In genomic region chr3:47004369-47005211, GRCh38 we compare ENCODE assay signal across 16 cellular contexts. TPM values are rescaled to one million over a fixed set of nuclear protein-coding genes. Genes with fewer than 3 reads are reported as not detected.
A peak's percentile ranks its signal among the peaks of the same experiment; 100 is the strongest.
DNase-seq lines count a peak whose midpoint lies in the region; ATAC-seq, FAIRE-seq and TF ChIP-seq lines count a peak whose summit lies in the region.
"Had no signal": no experiment of that assay in that cellular context is flagged by ENCODE, and none has a peak within 500 bp of the region (broad histone marks: within the 10 kb centered on the region; RNA-seq: fewer than 3 reads in every experiment).

No MANE protein-coding gene starts in this region.

- H3K9me3 ChIP-seq in psoas muscle, result no peaks in the 10 kb centered on the region
- no peaks in the 10 kb centered on the region for H3K9me3 ChIP-seq in WERI-Rb-1 (ENCODE audit: severe bottlenecking)
- H3K9me3 ChIP-seq: BLaER1 treated with 17β-estradiol and CSF1 and Interleukin-3, amounts not matched to agents 10 nM and 100 nM had no signal

- H3K27me3 ChIP-seq in psoas muscle (ENCODE audit: insufficient read depth in 3 of 3, low read length in 2 of 3) (no peaks in the 10 kb centered on the region), WERI-Rb-1 (ENCODE audit: insufficient read depth, low read depth, severe bottlenecking) (no peaks in the 10 kb centered on the region)
- H3K27me3 ChIP-seq: BLaER1 treated with 17β-estradiol and CSF1 and Interleukin-3, amounts not matched to agents 10 nM and 100 nM had no signal

- no peaks in the 10 kb centered on the region for H3K27me3 Mint-ChIP-seq in activated CD8-positive, alpha-beta T cell treated with anti-CD3 and anti-CD28 coated beads, Interleukin-2, amount 10 ng/mL, durations not matched to agents 7 days and 5 days (ENCODE audit: low read depth)
- H3K27me3 Mint-ChIP-seq in activated CD8-positive, alpha-beta T cell treated with anti-CD3 and anti-CD28 coated beads for 36 hours, result no peaks in the 10 kb centered on the region

- H3K36me3 ChIP-seq in psoas muscle (ENCODE audit: insufficient read depth in 1 of 2, low read depth in 1 of 2) (peaks cover 0 to 59% of the 10 kb centered on the region in 2 donors), WERI-Rb-1 (peaks cover 57% of the 10 kb centered on the region)

- intact Hi-C loops in activated CD8-positive, alpha-beta T cell treated with anti-CD3 and anti-CD28 coated beads for 36 hours (cut with micrococcal nuclease), result no loop called here
- intact Hi-C loops in psoas muscle (cut with DNase I), result no loop called here

- no peak overlapping the region for H3K4me3 Mint-ChIP-seq in activated CD8-positive, alpha-beta T cell treated with anti-CD3 and anti-CD28 coated beads, Interleukin-2, amount 10 ng/mL, durations not matched to agents 7 days and 5 days
- no peak overlapping the region for H3K4me3 Mint-ChIP-seq in activated CD8-positive, alpha-beta T cell treated with anti-CD3 and anti-CD28 coated beads for 36 hours

- CTCF ChIA-PET in activated CD8-positive, alpha-beta T cell treated with anti-CD3 and anti-CD28 coated beads, Interleukin-2, amount 10 ng/mL, durations not matched to agents 7 days and 5 days (lab: Charles Lee), result no interaction called here
- CTCF ChIA-PET in activated CD8-positive, alpha-beta T cell treated with anti-CD3 and anti-CD28 coated beads for 36 hours (lab: Charles Lee), result interaction anchor here (0.9 kb wide), 1 partner anchor 81 kb away, joined by 3 read pairs; no protein-coding TSS in a partner anchor

- peaks cover 60% of the 10 kb centered on the region for H3K36me3 Mint-ChIP-seq in activated CD8-positive, alpha-beta T cell treated with anti-CD3 and anti-CD28 coated beads, Interleukin-2, amount 10 ng/mL, durations not matched to agents 7 days and 5 days (ENCODE audit: low read depth)
- H3K36me3 Mint-ChIP-seq in activated CD8-positive, alpha-beta T cell treated with anti-CD3 and anti-CD28 coated beads for 36 hours (ENCODE audit: low read depth), result peaks cover 23% of the 10 kb centered on the region

- no peak for ATAC-seq in activated CD8-positive, alpha-beta T cell treated with anti-CD3 and anti-CD28 coated beads, Interleukin-2, amount 10 ng/mL, durations not matched to agents 7 days and 5 days
- no peak for ATAC-seq in activated CD8-positive, alpha-beta T cell treated with anti-CD3 and anti-CD28 coated beads for 36 hours
- ATAC-seq in psoas muscle, result no peak
- ATAC-seq: Panc1 had no signal

- TF ChIP-seq CTCF in activated CD8-positive, alpha-beta T cell treated with anti-CD3 and anti-CD28 coated beads for 36 hours (IDR thresholded peaks at IDR 0.05), result no peak
- TF ChIP-seq CTCF in psoas muscle (IDR thresholded peaks at IDR 0.05), result no peak
- no peak for TF ChIP-seq CTCF in WERI-Rb-1 (IDR thresholded peaks at IDR 0.05; ENCODE audit: low read depth, low read length)
- TF ChIP-seq CTCF in D721Med (IDR thresholded peaks at IDR 0.05; ENCODE audit: insufficient read depth, missing control alignments), result no peak

- H3K27ac ChIP-seq in psoas muscle (no peak overlapping the region), WERI-Rb-1 (no peak overlapping the region)
- H3K27ac ChIP-seq: BLaER1 treated with 17β-estradiol and CSF1 and Interleukin-3, amounts not matched to agents 10 nM and 100 nM had no signal

- H3K4me3 ChIP-seq in psoas muscle (no peak overlapping the region), WERI-Rb-1 (ENCODE audit: low read depth, low read length) (no peak overlapping the region)
- H3K4me3 ChIP-seq: BLaER1 treated with 17β-estradiol and CSF1 and Interleukin-3, amounts not matched to agents 10 nM and 100 nM had no signal

- H3K4me1 Mint-ChIP-seq in activated CD8-positive, alpha-beta T cell treated with anti-CD3 and anti-CD28 coated beads, Interleukin-2, amount 10 ng/mL, durations not matched to agents 7 days and 5 days (ENCODE audit: low read depth), result peaks cover 22% of the 10 kb centered on the region
- H3K4me1 Mint-ChIP-seq in activated CD8-positive, alpha-beta T cell treated with anti-CD3 and anti-CD28 coated beads for 36 hours (ENCODE audit: low read depth), result peaks cover 5% of the 10 kb centered on the region

- no peak for DNase-seq in activated CD8-positive, alpha-beta T cell treated with anti-CD3 and anti-CD28 coated beads, Interleukin-2, amount 10 ng/mL, durations not matched to agents 7 days and 5 days
- DNase-seq in activated CD8-positive, alpha-beta T cell treated with anti-CD3 and anti-CD28 coated beads for 36 hours, result no peak
- peak; percentile 3 for DNase-seq in stimulated activated CD4-positive, alpha-beta T cell treated with anti-CD3 and anti-CD28 coated beads, Interleukin-1b, Interleukin-23, amount 100 ng/mL, for 48 hours
- no peak for DNase-seq in stimulated activated CD4-positive, alpha-beta T cell treated with anti-CD3 and anti-CD28 coated beads, Interleukin-12 subunit alpha, Interleukin-12 subunit beta, amount 100 ng/mL, for 4 hours
- DNase-seq in psoas muscle (peak; percentile 13 to 47), WERI-Rb-1 (no peak), cerebellar cortex (ENCODE audit: low spot score) (no peak), D721Med (ENCODE audit: insufficient read length, low spot score) (no peak)
- DNase-seq: DMS153, MM.1S, NCI-H1930, NCI-H2171 treated with DMSO at 0.1 percent for 48 hours, NCI-H82 had no signal

- no peaks in the 10 kb centered on the region for H3K9me3 Mint-ChIP-seq in activated CD8-positive, alpha-beta T cell treated with anti-CD3 and anti-CD28 coated beads, Interleukin-2, amount 10 ng/mL, durations not matched to agents 7 days and 5 days (ENCODE audit: insufficient read depth)
- H3K9me3 Mint-ChIP-seq in activated CD8-positive, alpha-beta T cell treated with anti-CD3 and anti-CD28 coated beads for 36 hours, result no peaks in the 10 kb centered on the region

- peak overlapping the region; percentile 25 for H3K27ac Mint-ChIP-seq in activated CD8-positive, alpha-beta T cell treated with anti-CD3 and anti-CD28 coated beads, Interleukin-2, amount 10 ng/mL, durations not matched to agents 7 days and 5 days
- no peak overlapping the region for H3K27ac Mint-ChIP-seq in activated CD8-positive, alpha-beta T cell treated with anti-CD3 and anti-CD28 coated beads for 36 hours

- H3K4me1 ChIP-seq in psoas muscle, result peaks cover 7% of the 10 kb centered on the region

- FAIRE-seq in D721Med (lab: Jason Lieb, UNC), result no peak
- FAIRE-seq: H54 had no signal

- WGBS in psoas muscle, 3 donors, result 93 to 95% (median 95%) methylated on average over 17 of the region's 17 CpGs

- POLR2A ChIA-PET in activated CD8-positive, alpha-beta T cell treated with anti-CD3 and anti-CD28 coated beads, Interleukin-2, amount 10 ng/mL, durations not matched to agents 7 days and 5 days (lab: Charles Lee), result interaction anchor here (0.5 to 0.9 kb wide), 2 partner anchors 11 to 55 kb away, joined by 3 read pairs; no protein-coding TSS in a partner anchor
- POLR2A ChIA-PET in activated CD8-positive, alpha-beta T cell treated with anti-CD3 and anti-CD28 coated beads for 36 hours (lab: Charles Lee), result interaction anchor here (3.4 kb wide), 1 partner anchor 12 kb away, joined by 20 read pairs; no protein-coding TSS in a partner anchor

RNA-seq across cellular contexts. Expression of gene NBEAL2, which starts 25.1 kb away (rescaled TPM):
- total RNA-seq in activated CD8-positive, alpha-beta T cell treated with anti-CD3 and anti-CD28 coated beads, Interleukin-2, amount 10 ng/mL, durations not matched to agents 7 days and 5 days, result 100 to 1,000 TPM; 206 to 212 TPM
- 10 to 100 TPM; 58.9 to 63.7 TPM for total RNA-seq in activated CD8-positive, alpha-beta T cell treated with anti-CD3 and anti-CD28 coated beads for 36 hours
- total RNA-seq in psoas muscle, result 10 to 100 TPM in 1 of 4 donors, 1 to 10 TPM in 3; 7.3 to 11.2 (median 7.7) TPM
- 10 to 100 TPM in 1 of 3 donors, 1 to 10 TPM in 2; 5.4 to 13.0 (median 6.4) TPM for polyA plus RNA-seq in psoas muscle

RNA-seq across cellular contexts. Expression of gene CCDC12, which starts 28.0 kb away (rescaled TPM):
- total RNA-seq in activated CD8-positive, alpha-beta T cell treated with anti-CD3 and anti-CD28 coated beads, Interleukin-2, amount 10 ng/mL, durations not matched to agents 7 days and 5 days, result 10 to 100 TPM; 59.4 to 62.2 TPM
- total RNA-seq in activated CD8-positive, alpha-beta T cell treated with anti-CD3 and anti-CD28 coated beads for 36 hours, result 10 to 100 TPM; 51.2 to 51.6 TPM
- total RNA-seq in psoas muscle, result 10 to 100 TPM; 25.1 to 36.4 (median 34.9) TPM
- 10 to 100 TPM; 47.0 to 69.8 (median 55.5) TPM for polyA plus RNA-seq in psoas muscle

Comparison
In these comparisons a context has a peak if more than half of its experiments do, and no peak if none do; other contexts are left out.
1. DNase-seq: peak in stimulated activated CD4-positive, alpha-beta T cell treated with anti-CD3 and anti-CD28 coated beads, Interleukin-1b, Interleukin-23, amount 100 ng/mL, for 48 hours (single experiment) and psoas muscle (2 of 2); none in activated CD8-positive, alpha-beta T cell treated with anti-CD3 and anti-CD28 coated beads, Interleukin-2, amount 10 ng/mL, durations not matched to agents 7 days and 5 days (single experiment), activated CD8-positive, alpha-beta T cell treated with anti-CD3 and anti-CD28 coated beads for 36 hours (single experiment), stimulated activated CD4-positive, alpha-beta T cell treated with anti-CD3 and anti-CD28 coated beads, Interleukin-12 subunit alpha, Interleukin-12 subunit beta, amount 100 ng/mL, for 4 hours (single experiment), WERI-Rb-1 (single experiment), cerebellar cortex (single experiment) and D721Med (single experiment).
2. RNA of gene NBEAL2, which starts 25.1 kb away (total RNA-seq): 206 to 212 TPM in activated CD8-positive, alpha-beta T cell treated with anti-CD3 and anti-CD28 coated beads, Interleukin-2, amount 10 ng/mL, durations not matched to agents 7 days and 5 days and 58.9 to 63.7 TPM in activated CD8-positive, alpha-beta T cell treated with anti-CD3 and anti-CD28 coated beads for 36 hours; 7.3 to 11.2 TPM in psoas muscle; every median in the first group is over 4 times any median in the second.